Comparison of ENCODE assay signal across 8 cellular contexts in genomic region chr11:65919151-65920034, GRCh38.
DNase-seq lines count a peak whose midpoint lies in the region; ATAC-seq and TF ChIP-seq lines count a peak whose summit lies in the region.

Gene DRAP1 (plus strand): TSS chr11:65919426. CDS start chr11:65919502, 76 bp downstream.

- peak within 1 kb of the TSS; percentile 90 for H3K27ac Mint-ChIP-seq in activated naive CD4-positive, alpha-beta T cell treated with anti-CD3 and anti-CD28 coated beads, Interleukin-2, amount 50 U/mL, for 24 hours

- H3K36me3 Mint-ChIP-seq in activated naive CD4-positive, alpha-beta T cell treated with anti-CD3 and anti-CD28 coated beads, Interleukin-2, amount 50 U/mL, for 24 hours: peaks cover 6% of the 10 kb centered on the region

- ATAC-seq in HG02610 (IDR thresholded peaks at IDR 0.05; ENCODE audit: unreplicated experiment) (peak; percentile 82), SK-N-SH treated with all-trans-retinoic acid at 6 μM for 48 hours (peak; percentile 79)

- DNase-seq in GM04504 (ENCODE audit: low read depth) (peak; percentile 96), NCI-H1092 treated with DMSO at 0.1 percent for 48 hours (lab: John Stamatoyannopoulos, UW) (peak; percentile 99), globus pallidus (ENCODE audit: low spot score) (peak; percentile 99), nucleus accumbens (lab: John Stamatoyannopoulos, UW) (peak; percentile 76 to 100 (median 98)), superior temporal gyrus (ENCODE audit: extremely low spot score) (peak; percentile 97)

- H3K4me1 Mint-ChIP-seq in activated naive CD4-positive, alpha-beta T cell treated with anti-CD3 and anti-CD28 coated beads, Interleukin-2, amount 50 U/mL, for 24 hours: peaks cover 56% of the 10 kb centered on the region

- peak within 1 kb of the TSS; percentile 91 for H3K4me3 Mint-ChIP-seq in activated naive CD4-positive, alpha-beta T cell treated with anti-CD3 and anti-CD28 coated beads, Interleukin-2, amount 50 U/mL, for 24 hours

- H3K27me3 Mint-ChIP-seq in activated naive CD4-positive, alpha-beta T cell treated with anti-CD3 and anti-CD28 coated beads, Interleukin-2, amount 50 U/mL, for 24 hours: no peaks in the 10 kb centered on the region

- no peaks in the 10 kb centered on the region for H3K9me3 Mint-ChIP-seq in activated naive CD4-positive, alpha-beta T cell treated with anti-CD3 and anti-CD28 coated beads, Interleukin-2, amount 50 U/mL, for 24 hours

TF ChIP-seq in SK-N-SH treated with all-trans-retinoic acid at 6 μM for 48 hours, 23 proteins besides CTCF, POLR2A, EP300 and RAD21:
- TF ChIP-seq ISL1 (CRISPR knock-in tag; IDR thresholded peaks at IDR 0.05) (no peak), ZNF70 (CRISPR knock-in tag; IDR thresholded peaks at IDR 0.05) (no peak)

Comparison
In these comparisons a context has a peak if more than half of its experiments do, and no peak if none do; other contexts are left out.
1. Peak in every context shown above with its lines: DNase-seq and ATAC-seq.